Comparison of ENCODE assay signal across 1 cellular context in the genomic region with DNA sequence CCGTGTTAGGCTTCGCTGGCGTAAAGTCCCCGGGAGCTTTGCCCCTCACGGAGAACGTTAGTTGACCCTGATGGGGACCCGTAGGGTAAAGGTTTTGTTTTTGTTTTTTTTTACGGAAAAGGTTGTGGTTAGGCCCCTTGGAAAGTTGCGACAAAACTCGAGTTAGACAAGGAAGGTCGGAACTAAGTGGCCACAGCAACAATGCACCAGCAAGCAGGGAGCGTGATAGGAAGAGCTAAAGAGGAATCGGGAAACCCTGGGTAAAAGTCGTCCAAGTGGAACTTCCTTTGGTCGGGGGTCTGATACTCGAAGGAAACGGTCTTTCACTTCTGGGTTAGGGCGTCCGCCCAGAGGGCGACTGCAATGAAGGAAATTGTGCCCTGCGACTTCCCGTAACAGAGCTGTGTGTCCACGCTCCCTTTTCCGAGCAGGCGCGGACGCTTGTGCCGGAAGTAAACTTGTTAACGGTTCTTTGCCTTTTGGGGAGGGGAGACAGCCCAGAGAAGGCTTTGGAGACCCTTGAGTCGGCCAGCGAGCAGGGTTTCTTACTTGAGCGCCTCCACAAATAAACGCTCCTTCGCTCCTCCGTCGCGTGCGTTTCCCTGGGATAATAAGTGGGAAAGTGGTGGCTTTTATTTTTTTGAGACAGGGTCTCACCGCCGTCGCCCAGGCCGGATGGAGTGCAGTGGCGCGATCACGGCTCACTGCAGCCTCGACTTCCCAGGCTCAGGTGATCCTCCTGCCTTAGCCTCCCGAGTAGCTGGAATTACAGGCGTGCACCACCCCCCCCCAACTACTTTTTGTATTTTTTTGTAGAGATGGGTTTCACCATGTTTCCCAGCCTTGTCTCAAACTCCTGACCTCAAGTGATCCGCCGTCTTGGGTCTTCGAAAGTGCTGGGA.
TF ChIP-seq lines count a peak whose summit lies in the region.

No MANE protein-coding gene starts in this region.

TF ChIP-seq in HepG2, 621 proteins besides CTCF, POLR2A, EP300 and RAD21 (continued from another document and continues in another):
- TF ChIP-seq, protein P1, sequence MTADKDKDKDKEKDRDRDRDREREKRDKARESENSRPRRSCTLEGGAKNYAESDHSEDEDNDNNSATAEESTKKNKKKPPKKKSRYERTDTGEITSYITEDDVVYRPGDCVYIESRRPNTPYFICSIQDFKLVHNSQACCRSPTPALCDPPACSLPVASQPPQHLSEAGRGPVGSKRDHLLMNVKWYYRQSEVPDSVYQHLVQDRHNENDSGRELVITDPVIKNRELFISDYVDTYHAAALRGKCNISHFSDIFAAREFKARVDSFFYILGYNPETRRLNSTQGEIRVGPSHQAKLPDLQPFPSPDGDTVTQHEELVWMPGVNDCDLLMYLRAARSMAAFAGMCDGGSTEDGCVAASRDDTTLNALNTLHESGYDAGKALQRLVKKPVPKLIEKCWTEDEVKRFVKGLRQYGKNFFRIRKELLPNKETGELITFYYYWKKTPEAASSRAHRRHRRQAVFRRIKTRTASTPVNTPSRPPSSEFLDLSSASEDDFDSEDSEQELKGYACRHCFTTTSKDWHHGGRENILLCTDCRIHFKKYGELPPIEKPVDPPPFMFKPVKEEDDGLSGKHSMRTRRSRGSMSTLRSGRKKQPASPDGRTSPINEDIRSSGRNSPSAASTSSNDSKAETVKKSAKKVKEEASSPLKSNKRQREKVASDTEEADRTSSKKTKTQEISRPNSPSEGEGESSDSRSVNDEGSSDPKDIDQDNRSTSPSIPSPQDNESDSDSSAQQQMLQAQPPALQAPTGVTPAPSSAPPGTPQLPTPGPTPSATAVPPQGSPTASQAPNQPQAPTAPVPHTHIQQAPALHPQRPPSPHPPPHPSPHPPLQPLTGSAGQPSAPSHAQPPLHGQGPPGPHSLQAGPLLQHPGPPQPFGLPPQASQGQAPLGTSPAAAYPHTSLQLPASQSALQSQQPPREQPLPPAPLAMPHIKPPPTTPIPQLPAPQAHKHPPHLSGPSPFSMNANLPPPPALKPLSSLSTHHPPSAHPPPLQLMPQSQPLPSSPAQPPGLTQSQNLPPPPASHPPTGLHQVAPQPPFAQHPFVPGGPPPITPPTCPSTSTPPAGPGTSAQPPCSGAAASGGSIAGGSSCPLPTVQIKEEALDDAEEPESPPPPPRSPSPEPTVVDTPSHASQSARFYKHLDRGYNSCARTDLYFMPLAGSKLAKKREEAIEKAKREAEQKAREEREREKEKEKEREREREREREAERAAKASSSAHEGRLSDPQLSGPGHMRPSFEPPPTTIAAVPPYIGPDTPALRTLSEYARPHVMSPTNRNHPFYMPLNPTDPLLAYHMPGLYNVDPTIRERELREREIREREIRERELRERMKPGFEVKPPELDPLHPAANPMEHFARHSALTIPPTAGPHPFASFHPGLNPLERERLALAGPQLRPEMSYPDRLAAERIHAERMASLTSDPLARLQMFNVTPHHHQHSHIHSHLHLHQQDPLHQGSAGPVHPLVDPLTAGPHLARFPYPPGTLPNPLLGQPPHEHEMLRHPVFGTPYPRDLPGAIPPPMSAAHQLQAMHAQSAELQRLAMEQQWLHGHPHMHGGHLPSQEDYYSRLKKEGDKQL (CRISPR knock-in tag; IDR thresholded peaks at IDR 0.05; ENCODE audit: low read depth): peak; percentile 47; the same call in 1 of the 2 replicates
- 0 out of 2 replicates have a peak, but pooled peaks have one; percentile 33 for TF ChIP-seq HNF1A (IDR thresholded peaks at IDR 0.05; ENCODE audit: low read depth)
- peak; percentile 69; the same call in 1 of the 2 replicates for TF ChIP-seq HNF1A (CRISPR knock-in tag; IDR thresholded peaks at IDR 0.05; ENCODE audit: borderline replicate concordance)
- peak; percentile 72 for TF ChIP-seq SP4 (CRISPR knock-in tag; IDR thresholded peaks at IDR 0.05)
- TF ChIP-seq SP1 (IDR thresholded peaks at IDR 0.05): no peak
- TF ChIP-seq SP1 (CRISPR knock-in tag; IDR thresholded peaks at IDR 0.05): peak; percentile 25; the same call in 1 of the 2 replicates
- TF ChIP-seq, protein P2, sequence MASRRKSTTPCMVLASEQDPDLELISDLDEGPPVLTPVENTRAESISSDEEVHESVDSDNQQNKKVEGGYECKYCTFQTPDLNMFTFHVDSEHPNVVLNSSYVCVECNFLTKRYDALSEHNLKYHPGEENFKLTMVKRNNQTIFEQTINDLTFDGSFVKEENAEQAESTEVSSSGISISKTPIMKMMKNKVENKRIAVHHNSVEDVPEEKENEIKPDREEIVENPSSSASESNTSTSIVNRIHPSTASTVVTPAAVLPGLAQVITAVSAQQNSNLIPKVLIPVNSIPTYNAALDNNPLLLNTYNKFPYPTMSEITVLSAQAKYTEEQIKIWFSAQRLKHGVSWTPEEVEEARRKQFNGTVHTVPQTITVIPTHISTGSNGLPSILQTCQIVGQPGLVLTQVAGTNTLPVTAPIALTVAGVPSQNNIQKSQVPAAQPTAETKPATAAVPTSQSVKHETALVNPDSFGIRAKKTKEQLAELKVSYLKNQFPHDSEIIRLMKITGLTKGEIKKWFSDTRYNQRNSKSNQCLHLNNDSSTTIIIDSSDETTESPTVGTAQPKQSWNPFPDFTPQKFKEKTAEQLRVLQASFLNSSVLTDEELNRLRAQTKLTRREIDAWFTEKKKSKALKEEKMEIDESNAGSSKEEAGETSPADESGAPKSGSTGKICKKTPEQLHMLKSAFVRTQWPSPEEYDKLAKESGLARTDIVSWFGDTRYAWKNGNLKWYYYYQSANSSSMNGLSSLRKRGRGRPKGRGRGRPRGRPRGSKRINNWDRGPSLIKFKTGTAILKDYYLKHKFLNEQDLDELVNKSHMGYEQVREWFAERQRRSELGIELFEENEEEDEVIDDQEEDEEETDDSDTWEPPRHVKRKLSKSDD (CRISPR knock-in tag; IDR thresholded peaks at IDR 0.05; ENCODE audit: low read depth): 0 out of 2 replicates have a peak, but pooled peaks have one; percentile 35
- TF ChIP-seq MEIS1 (CRISPR knock-in tag; IDR thresholded peaks at IDR 0.05; ENCODE audit: borderline replicate concordance): peak; percentile 80
- peak; percentile 89 for TF ChIP-seq SPEN (CRISPR knock-in tag; IDR thresholded peaks at IDR 0.05; ENCODE audit: low read depth)
- TF ChIP-seq, protein P3, sequence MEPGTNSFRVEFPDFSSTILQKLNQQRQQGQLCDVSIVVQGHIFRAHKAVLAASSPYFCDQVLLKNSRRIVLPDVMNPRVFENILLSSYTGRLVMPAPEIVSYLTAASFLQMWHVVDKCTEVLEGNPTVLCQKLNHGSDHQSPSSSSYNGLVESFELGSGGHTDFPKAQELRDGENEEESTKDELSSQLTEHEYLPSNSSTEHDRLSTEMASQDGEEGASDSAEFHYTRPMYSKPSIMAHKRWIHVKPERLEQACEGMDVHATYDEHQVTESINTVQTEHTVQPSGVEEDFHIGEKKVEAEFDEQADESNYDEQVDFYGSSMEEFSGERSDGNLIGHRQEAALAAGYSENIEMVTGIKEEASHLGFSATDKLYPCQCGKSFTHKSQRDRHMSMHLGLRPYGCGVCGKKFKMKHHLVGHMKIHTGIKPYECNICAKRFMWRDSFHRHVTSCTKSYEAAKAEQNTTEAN (CRISPR knock-in tag; conservative IDR thresholded peaks at IDR 0.05): peak; percentile 73
- no peak for TF ChIP-seq THYN1 (CRISPR knock-in tag; IDR thresholded peaks at IDR 0.05; ENCODE audit: borderline replicate concordance, low read depth)
- TF ChIP-seq ZNF784 (CRISPR knock-in tag; IDR thresholded peaks at IDR 0.05; ENCODE audit: borderline replicate concordance): no peak
- TF ChIP-seq, protein P4, sequence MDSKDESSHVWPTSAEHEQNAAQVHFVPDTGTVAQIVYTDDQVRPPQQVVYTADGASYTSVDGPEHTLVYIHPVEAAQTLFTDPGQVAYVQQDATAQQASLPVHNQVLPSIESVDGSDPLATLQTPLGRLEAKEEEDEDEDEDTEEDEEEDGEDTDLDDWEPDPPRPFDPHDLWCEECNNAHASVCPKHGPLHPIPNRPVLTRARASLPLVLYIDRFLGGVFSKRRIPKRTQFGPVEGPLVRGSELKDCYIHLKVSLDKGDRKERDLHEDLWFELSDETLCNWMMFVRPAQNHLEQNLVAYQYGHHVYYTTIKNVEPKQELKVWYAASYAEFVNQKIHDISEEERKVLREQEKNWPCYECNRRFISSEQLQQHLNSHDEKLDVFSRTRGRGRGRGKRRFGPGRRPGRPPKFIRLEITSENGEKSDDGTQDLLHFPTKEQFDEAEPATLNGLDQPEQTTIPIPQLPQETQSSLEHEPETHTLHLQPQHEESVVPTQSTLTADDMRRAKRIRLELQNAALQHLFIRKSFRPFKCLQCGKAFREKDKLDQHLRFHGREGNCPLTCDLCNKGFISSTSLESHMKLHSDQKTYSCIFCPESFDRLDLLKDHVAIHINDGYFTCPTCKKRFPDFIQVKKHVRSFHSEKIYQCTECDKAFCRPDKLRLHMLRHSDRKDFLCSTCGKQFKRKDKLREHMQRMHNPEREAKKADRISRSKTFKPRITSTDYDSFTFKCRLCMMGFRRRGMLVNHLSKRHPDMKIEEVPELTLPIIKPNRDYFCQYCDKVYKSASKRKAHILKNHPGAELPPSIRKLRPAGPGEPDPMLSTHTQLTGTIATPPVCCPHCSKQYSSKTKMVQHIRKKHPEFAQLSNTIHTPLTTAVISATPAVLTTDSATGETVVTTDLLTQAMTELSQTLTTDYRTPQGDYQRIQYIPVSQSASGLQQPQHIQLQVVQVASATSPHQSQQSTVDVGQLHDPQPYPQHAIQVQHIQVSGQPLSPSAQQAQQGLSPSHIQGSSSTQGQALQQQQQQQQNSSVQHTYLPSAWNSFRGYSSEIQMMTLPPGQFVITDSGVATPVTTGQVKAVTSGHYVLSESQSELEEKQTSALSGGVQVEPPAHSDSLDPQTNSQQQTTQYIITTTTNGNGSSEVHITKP (CRISPR knock-in tag; IDR thresholded peaks at IDR 0.05; ENCODE audit: low read depth): peak; percentile 72
- peak; percentile 90; the same call in 1 of the 2 replicates for TF ChIP-seq ZFP37 (CRISPR knock-in tag; IDR thresholded peaks at IDR 0.05; ENCODE audit: borderline replicate concordance)
- no peak for TF ChIP-seq MAFG (CRISPR knock-in tag; IDR thresholded peaks at IDR 0.05)
- no peak for TF ChIP-seq TBP (CRISPR knock-in tag; IDR thresholded peaks at IDR 0.05)
- 0 out of 2 replicates have a peak, but pooled peaks have one; percentile 15 for TF ChIP-seq HOXD1 (CRISPR knock-in tag; IDR thresholded peaks at IDR 0.05)
- no peak for TF ChIP-seq ZNF839 (CRISPR knock-in tag; IDR thresholded peaks at IDR 0.05; ENCODE audit: borderline replicate concordance)
- no peak for TF ChIP-seq ZFP36L1 (CRISPR knock-in tag; IDR thresholded peaks at IDR 0.05)
- TF ChIP-seq TIGD3 (CRISPR knock-in tag; IDR thresholded peaks at IDR 0.05; ENCODE audit: borderline replicate concordance): no peak
- TF ChIP-seq, protein P5, sequence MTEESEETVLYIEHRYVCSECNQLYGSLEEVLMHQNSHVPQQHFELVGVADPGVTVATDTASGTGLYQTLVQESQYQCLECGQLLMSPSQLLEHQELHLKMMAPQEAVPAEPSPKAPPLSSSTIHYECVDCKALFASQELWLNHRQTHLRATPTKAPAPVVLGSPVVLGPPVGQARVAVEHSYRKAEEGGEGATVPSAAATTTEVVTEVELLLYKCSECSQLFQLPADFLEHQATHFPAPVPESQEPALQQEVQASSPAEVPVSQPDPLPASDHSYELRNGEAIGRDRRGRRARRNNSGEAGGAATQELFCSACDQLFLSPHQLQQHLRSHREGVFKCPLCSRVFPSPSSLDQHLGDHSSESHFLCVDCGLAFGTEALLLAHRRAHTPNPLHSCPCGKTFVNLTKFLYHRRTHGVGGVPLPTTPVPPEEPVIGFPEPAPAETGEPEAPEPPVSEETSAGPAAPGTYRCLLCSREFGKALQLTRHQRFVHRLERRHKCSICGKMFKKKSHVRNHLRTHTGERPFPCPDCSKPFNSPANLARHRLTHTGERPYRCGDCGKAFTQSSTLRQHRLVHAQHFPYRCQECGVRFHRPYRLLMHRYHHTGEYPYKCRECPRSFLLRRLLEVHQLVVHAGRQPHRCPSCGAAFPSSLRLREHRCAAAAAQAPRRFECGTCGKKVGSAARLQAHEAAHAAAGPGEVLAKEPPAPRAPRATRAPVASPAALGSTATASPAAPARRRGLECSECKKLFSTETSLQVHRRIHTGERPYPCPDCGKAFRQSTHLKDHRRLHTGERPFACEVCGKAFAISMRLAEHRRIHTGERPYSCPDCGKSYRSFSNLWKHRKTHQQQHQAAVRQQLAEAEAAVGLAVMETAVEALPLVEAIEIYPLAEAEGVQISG (CRISPR knock-in tag; IDR thresholded peaks at IDR 0.05): peak; percentile 98
- TF ChIP-seq ZNF20 (CRISPR knock-in tag; IDR thresholded peaks at IDR 0.05): no peak; the same call in 1 of the 2 replicates
- 0 out of 2 replicates have a peak, but pooled peaks have one; percentile 74 for TF ChIP-seq MYNN (CRISPR knock-in tag; IDR thresholded peaks at IDR 0.05; ENCODE audit: low read depth)
